ENCODE assay signal across 8 cellular contexts in the genomic region with DNA sequence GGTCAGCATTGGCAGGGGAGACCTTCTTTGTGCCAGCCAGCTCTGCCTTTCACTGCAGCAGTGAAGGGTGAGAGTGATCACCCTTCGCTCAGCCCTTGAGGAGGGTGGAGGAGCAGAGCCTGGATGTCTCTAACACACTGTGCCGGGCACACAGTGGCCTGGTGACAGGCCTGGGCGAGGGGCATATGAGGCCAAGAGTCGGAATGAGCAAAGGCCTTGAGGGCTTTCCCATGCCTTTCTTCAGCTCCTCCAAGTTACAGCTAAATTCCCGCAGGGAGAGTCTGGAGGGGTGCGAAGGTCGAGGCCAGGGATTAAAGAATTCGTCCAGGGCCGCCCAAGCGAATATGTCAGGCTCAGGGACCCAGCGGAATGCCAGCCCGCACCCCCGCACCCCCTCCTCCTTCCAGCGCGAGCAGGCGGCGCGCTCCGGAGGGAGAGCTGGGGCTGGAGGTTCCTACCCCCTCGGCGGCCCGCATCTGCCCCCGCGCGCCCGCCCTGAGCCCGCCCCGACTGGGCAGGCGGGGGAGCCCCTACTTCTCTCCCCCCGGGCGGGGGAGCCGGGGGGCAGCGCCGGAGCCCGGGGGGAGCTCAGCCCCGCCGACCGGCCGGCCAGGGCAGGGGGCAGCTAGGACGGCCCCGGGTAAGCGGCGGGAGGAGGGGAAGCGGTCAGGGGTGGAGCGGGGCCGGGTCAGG. TPM values are rescaled to one million over a fixed set of nuclear protein-coding genes. Genes with fewer than 3 reads are reported as not detected.
DNase-seq lines count a peak whose midpoint lies in the region; ATAC-seq lines count a peak whose summit lies in the region.

A gene with protein sequence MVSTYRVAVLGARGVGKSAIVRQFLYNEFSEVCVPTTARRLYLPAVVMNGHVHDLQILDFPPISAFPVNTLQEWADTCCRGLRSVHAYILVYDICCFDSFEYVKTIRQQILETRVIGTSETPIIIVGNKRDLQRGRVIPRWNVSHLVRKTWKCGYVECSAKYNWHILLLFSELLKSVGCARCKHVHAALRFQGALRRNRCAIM (plus strand): TSS at position 401 of the 693 bp plus-strand sequence. CDS start 3,546 bp downstream, outside the sequence.

- H3K27me3 ChIP-seq in SJCRH30 = no peaks in the 10 kb centered on the region

- peak; percentile 90 for ATAC-seq in left ventricle myocardium superior

- H3K9me3 ChIP-seq in SJCRH30 (replicated peaks) = no peaks in the 10 kb centered on the region

- no peak within 1 kb of the TSS for H3K27ac ChIP-seq in SJCRH30

- H3K36me3 ChIP-seq in SJCRH30 = no peaks in the 10 kb centered on the region

- H3K4me1 ChIP-seq in SJCRH30 = peaks cover 20% of the 10 kb centered on the region

- DNase-seq in NCI-H1694 treated with DMSO at 0.1 percent for 48 hours (lab: John Stamatoyannopoulos, UW) (peak; percentile 23), NCI-H1694 (lab: John Stamatoyannopoulos, UW) (no peak), SJCRH30 (peak; percentile 75 to 77), amygdala (lab: John Stamatoyannopoulos, UW) (peak in 36 of 56 donors; percentile 9 to 66 (median 36)), left ventricle myocardium superior (peak; percentile 74), posterior vena cava (ENCODE audit: low spot score) (peak; percentile 86), KG1 (lab: John Stamatoyannopoulos, UW) (no peak), SKM-1 (lab: John Stamatoyannopoulos, UW; ENCODE audit: unreplicated experiment) (no peak)

- peak within 1 kb of the TSS; percentile 98 for H3K4me3 ChIP-seq in SJCRH30

- intact Hi-C loops in left ventricle myocardium superior (cut with micrococcal nuclease) = no loop called here
- intact Hi-C loops in posterior vena cava (cut with DNase I) = no loop called here

RNA-seq across cellular contexts. Expression of the gene that starts here (rescaled TPM):
- 28.3 and 29.2 TPM in 2 replicates for total RNA-seq in SJCRH30 (2014; rRNA removed; shearing (Covaris generic))
- total RNA-seq in left ventricle myocardium superior = 23.8 TPM
- total RNA-seq in posterior vena cava = 1 to 10 TPM; 1.1 to 2.3 TPM

Comparison
In these comparisons a context has a peak if more than half of its experiments do, and no peak if none do; other contexts are left out.
1. DNase-seq: peak in NCI-H1694 treated with DMSO at 0.1 percent for 48 hours (single experiment), SJCRH30 (2 of 2), amygdala (36 of 56), left ventricle myocardium superior (single experiment) and posterior vena cava (single experiment); none in NCI-H1694 (single experiment), KG1 (single experiment) and SKM-1 (single experiment).